In the genomic region with DNA sequence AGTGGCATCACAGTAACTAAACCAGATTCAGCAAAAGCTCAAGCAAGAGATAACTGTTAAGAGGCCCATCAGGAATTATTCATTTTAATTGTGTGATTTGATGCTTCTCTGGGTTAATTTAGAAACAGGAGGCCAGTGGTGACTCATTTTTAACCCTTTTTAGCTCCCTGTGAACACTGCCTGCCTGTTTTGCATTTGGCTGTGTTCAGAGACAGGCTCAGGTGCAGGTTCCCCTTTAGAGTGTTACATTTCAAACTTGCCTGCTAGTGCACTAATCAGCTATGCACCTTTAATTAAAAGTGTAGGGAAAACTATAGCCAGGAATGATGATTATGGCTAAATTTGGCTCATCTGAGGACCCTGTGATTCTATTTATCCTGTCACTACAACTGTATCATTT, we compare ENCODE assay signal across 11 cellular contexts. TPM values are rescaled to one million over a fixed set of nuclear protein-coding genes. Genes with fewer than 3 reads are reported as not detected.
A peak's percentile ranks its signal among the peaks of the same experiment; 100 is the strongest.
DNase-seq lines count a peak whose midpoint lies in the region; ATAC-seq, FAIRE-seq and TF ChIP-seq lines count a peak whose summit lies in the region.
"Had no signal": no experiment of that assay in that cellular context is flagged by ENCODE, and none has a peak within 500 bp of the region (broad histone marks: within the 10 kb centered on the region; RNA-seq: fewer than 3 reads in every experiment).

No MANE protein-coding gene starts in this region.

- H3K36me3 ChIP-seq in HCT116 (ENCODE audit: control insufficient read depth in 1 of 2, insufficient read depth in 2 of 2, low read length in 2 of 2): no peaks in the 10 kb centered on the region
- H3K36me3 ChIP-seq in adrenal gland (replicated peaks in 1 of 2): no peaks in the 10 kb centered on the region

- H4K20me1 ChIP-seq in HCT116 (ENCODE audit: insufficient read depth): no peaks in the 10 kb centered on the region

- CTCF ChIA-PET in A549 (lab: Yijun Ruan, JAX) (interaction anchor here (0.6 to 3.4 kb wide), 2 partner anchors 47 to 51 kb away, joined by 3 to 22 read pairs; no protein-coding TSS in a partner anchor), HCT116 (lab: Charles Lee) (interaction anchor here (0.6 kb wide), 1 partner anchor 39 kb away, joined by 4 read pairs; no protein-coding TSS in a partner anchor)

- peak overlapping the region; percentile 35 to 62 for H3K27ac ChIP-seq in A549
- no peak overlapping the region for H3K27ac ChIP-seq in HCT116 (ENCODE audit: low read depth, low read length)
- H3K27ac ChIP-seq in adrenal gland: no peak overlapping the region

- TF ChIP-seq RAD21 in A549 (conservative IDR thresholded peaks at IDR 0.05 in 1 of 2, IDR thresholded peaks at IDR 0.05 in 1 of 2) (no peak), HCT116 (IDR thresholded peaks at IDR 0.05; ENCODE audit: low read depth) (no peak)

- TF ChIP-seq CTCF in A549 (IDR thresholded peaks at IDR 0.05): no peak
- no peak for TF ChIP-seq CTCF in HCT116 (IDR thresholded peaks at IDR 0.05 in 2 of 3, conservative IDR thresholded peaks at IDR 0.05 in 1 of 3; ENCODE audit: borderline replicate concordance in 1 of 3, insufficient read depth in 1 of 3, low read depth in 2 of 3, low read length in 2 of 3)
- no peak for TF ChIP-seq CTCF in adrenal gland (IDR thresholded peaks at IDR 0.05)

- H3K4me3 ChIP-seq in A549: no peak overlapping the region
- no peak overlapping the region for H3K4me3 ChIP-seq in HCT116 (replicated peaks in 1 of 2; ENCODE audit: low read depth in 1 of 2, low read length in 2 of 2)
- no peak overlapping the region for H3K4me3 ChIP-seq in adrenal gland

- H3K9me2 ChIP-seq in HCT116 (ENCODE audit: insufficient read depth): no peaks in the 10 kb centered on the region

- DNase-seq in A549 (ENCODE audit: low read depth in 1 of 2, low spot score in 1 of 2) (no peak), HCT116 (ENCODE audit: low read depth, low spot score) (no peak), M059J (ENCODE audit: low read depth) (peak; percentile 28), NCI-H2227 treated with DMSO at 0.1 percent for 48 hours (lab: John Stamatoyannopoulos, UW) (no peak), adrenal gland (no peak), NCI-H345 (lab: John Stamatoyannopoulos, UW) (no peak)
- DNase-seq: effector memory CD4-positive, alpha-beta T cell; PC-3 had no signal

- RAD21 ChIA-PET in HCT116 (lab: Charles Lee; ENCODE audit: low non-redundant PET in 1 of 2, low total read pairs in 2 of 2, uncharacterized antibody in 2 of 2, unreplicated experiment in 2 of 2): no interaction called here

- no peak for FAIRE-seq in A549 (lab: Jason Lieb, UNC)

- no peak for TF ChIP-seq EP300 in A549 (IDR thresholded peaks at IDR 0.05)

- BruUV-seq in HCT116 (replicated peaks; lab: Mats Ljungman, UMichigan): no TSS peak

- no peak for ATAC-seq in A549
- ATAC-seq in GM18505 (IDR thresholded peaks at IDR 0.05; ENCODE audit: unreplicated experiment): peak; percentile 52
- no peak for ATAC-seq in HCT116
- ATAC-seq in HG03521 (IDR thresholded peaks at IDR 0.05; ENCODE audit: unreplicated experiment): no peak
- ATAC-seq: PC-3, sciatic nerve had no signal

- intact Hi-C loops in HCT116 (cut with micrococcal nuclease) (no loop called here), adrenal gland (cut with DNase I) (no loop called here)

- peaks cover 86% of the 10 kb centered on the region for H3K4me1 ChIP-seq in A549
- H3K4me1 ChIP-seq in HCT116 (ENCODE audit: control insufficient read depth in 1 of 2, insufficient read depth in 2 of 2, low read length in 2 of 2): peaks cover 21 to 57% of the 10 kb centered on the region in 2 experiments
- peaks cover 32 to 83% of the 10 kb centered on the region in 2 donors for H3K4me1 ChIP-seq in adrenal gland (replicated peaks in 1 of 2)

- no peak overlapping the region for H2AFZ ChIP-seq in HCT116 (ENCODE audit: low read depth, low read length, poor library complexity, severe bottlenecking)

- H3K4me2 ChIP-seq in A549 (peak overlapping the region; percentile 81), HCT116 (ENCODE audit: low read length) (peak overlapping the region; percentile 17; the same call in 1 of the 2 replicates)

- no peaks in the 10 kb centered on the region for H3K27me3 ChIP-seq in HCT116 (ENCODE audit: insufficient read depth, low read length)
- H3K27me3 ChIP-seq in adrenal gland: no peaks in the 10 kb centered on the region

- H3K9ac ChIP-seq in HCT116 (ENCODE audit: low read length): no peak overlapping the region

- H3K9me3 ChIP-seq in A549 (no peaks in the 10 kb centered on the region), HCT116 (ENCODE audit: control insufficient read depth in 1 of 2, insufficient read depth in 1 of 2, low read depth in 1 of 2, low read length in 2 of 2) (no peaks in the 10 kb centered on the region), adrenal gland (replicated peaks in 1 of 3) (no peaks in the 10 kb centered on the region)

- no peak for TF ChIP-seq POLR2A in A549 (IDR thresholded peaks at IDR 0.05; ENCODE audit: low read length)
- peak; percentile 71 for TF ChIP-seq POLR2A in GM18505 (IDR thresholded peaks at IDR 0.05; ENCODE audit: borderline replicate concordance, extremely low read depth, insufficient read depth, insufficient read length)
- TF ChIP-seq POLR2A in HCT116 (IDR thresholded peaks at IDR 0.05; ENCODE audit: borderline replicate concordance, extremely low read depth, insufficient read depth, insufficient read length): no peak
- TF ChIP-seq POLR2A in adrenal gland (IDR thresholded peaks at IDR 0.05): no peak

- peaks cover 16% of the 10 kb centered on the region for H3K79me2 ChIP-seq in HCT116 (ENCODE audit: insufficient read depth, low read length)

- POLR2A ChIA-PET in A549 (lab: Yijun Ruan, JAX): no interaction called here
- POLR2A ChIA-PET in HCT116 (lab: Charles Lee): no interaction called here

TF ChIP-seq in A549, 52 proteins besides CTCF, POLR2A, EP300 and RAD21:
- TF ChIP-seq CHD4 (IDR thresholded peaks at IDR 0.05; ENCODE audit: borderline replicate concordance) (no peak), FOSL2 (IDR thresholded peaks at IDR 0.05) (peak; percentile 17; the same call in 1 of the 2 replicates), FOSL2 (CRISPR knock-in tag; IDR thresholded peaks at IDR 0.05) (no peak)

TF ChIP-seq in HCT116, 20 proteins besides CTCF, POLR2A, EP300 and RAD21:
- TF ChIP-seq JUND (IDR thresholded peaks at IDR 0.05) (peak; percentile 30; the same call in 1 of the 2 replicates), ELF1 (IDR thresholded peaks at IDR 0.05; ENCODE audit: borderline replicate concordance, low read depth) (no peak), FOSL1 (IDR thresholded peaks at IDR 0.05; ENCODE audit: low read depth) (peak; percentile 31; the same call in 1 of the 2 replicates)

RNA-seq across cellular contexts. Expression of a gene that starts 6.5 kb away (rescaled TPM):
- polyA plus RNA-seq in A549 (2011; rRNA removed): 28.9 and 32.1 TPM in 2 replicates
- 18.2 and 18.8 TPM in 2 replicates for polyA plus RNA-seq in A549 (2012; cell fraction: cytosol; rRNA removed)
- 23.8 and 58.1 TPM in 2 replicates for polyA plus RNA-seq in A549 (2012; cell fraction: nucleus; rRNA removed)
- polyA plus RNA-seq in A549 (2017; fragmentation: RNase III; extraction: RNeasy Plus Mini Kit Qiagen cat#74134 plus additional on column Dnase treatment): 25.8 to 29.0 TPM (median 28.2 TPM) in 3 replicates
- polyA minus RNA-seq in A549 (2011; rRNA and poly(A)+ RNA removed): 14.5 and 15.7 TPM in 2 replicates
- 11.0 TPM for total RNA-seq in HCT116 (2021; ENCODE audit: unreplicated experiment)
- 5.9 and 7.5 TPM in 2 replicates for polyA plus RNA-seq in HCT116 (2012)
- total RNA-seq in M059J (2014; rRNA removed; shearing (Covaris generic)): 18.2 and 22.8 TPM in 2 replicates
- 100 to 1,000 TPM in 1 of 8 donors, 10 to 100 TPM in 7; 11.0 to 108 (median 57.4) TPM for total RNA-seq in adrenal gland
- 10 to 100 TPM; 22.0 to 49.2 (median 27.0) TPM for polyA plus RNA-seq in adrenal gland

RNA-seq across cellular contexts. Expression of a gene that starts 34.9 kb away (rescaled TPM):
- polyA plus RNA-seq in A549 (2011; rRNA removed) (0.59 and 0.60 TPM in 2 replicates), A549 (2017; fragmentation: RNase III; extraction: RNeasy Plus Mini Kit Qiagen cat#74134 plus additional on column Dnase treatment) (0.29 to 0.53 TPM (median 0.43 TPM) in 3 replicates), adrenal gland (1 to 10 TPM in 1 of 3 donors, under 1 TPM in 2; 0.29 to 1.9 (median 0.37) TPM)
- polyA plus RNA-seq in A549 (2012; cell fraction: cytosol; rRNA removed): 0.04 and 0.05 TPM in 2 replicates
- polyA plus RNA-seq in A549 (2012; cell fraction: nucleus; rRNA removed): 0.07 TPM in 1 of 2 replicates, not detected in the other
- polyA minus RNA-seq in A549 (2011; rRNA and poly(A)+ RNA removed): not detected in 2 replicates
- total RNA-seq in HCT116 (2021; ENCODE audit: unreplicated experiment) (2.3 TPM), adrenal gland (1 to 10 TPM in 1 of 8 donors, under 1 TPM in 3, not detected in 4; 0.36 to 2.0 (median 0.53) TPM)
- polyA plus RNA-seq in HCT116 (2012): 1.9 and 2.5 TPM in 2 replicates
- total RNA-seq in M059J (2014; rRNA removed; shearing (Covaris generic)): not detected in 2 replicates
- total RNA-seq: sciatic nerve had no signal

Comparison
In these comparisons a context has a peak if more than half of its experiments do, and no peak if none do; other contexts are left out.
1. H3K27ac ChIP-seq: peak in A549 (2 of 2); none in HCT116 (single experiment) and adrenal gland (0 of 5).